ENCODE assay signal across 1 cellular context in genomic region chr6:159212881-159213280, GRCh38.
TF ChIP-seq lines count a peak whose summit lies in the region.

No MANE protein-coding gene starts in this region.

TF ChIP-seq in IMR-90, 13 proteins besides CTCF, POLR2A, EP300 and RAD21:
- TF ChIP-seq MAZ (IDR thresholded peaks at IDR 0.05; ENCODE audit: borderline replicate concordance, low read depth, low read length) (no peak), MAFK (IDR thresholded peaks at IDR 0.05; ENCODE audit: low read depth, low read length) (no peak), BHLHE40 (IDR thresholded peaks at IDR 0.05; ENCODE audit: low read depth, low read length) (no peak), ELK1 (IDR thresholded peaks at IDR 0.05; ENCODE audit: borderline replicate concordance, low read depth, low read length) (no peak), SMC3 (IDR thresholded peaks at IDR 0.05; ENCODE audit: low read depth, low read length) (no peak), MXI1 (IDR thresholded peaks at IDR 0.05; ENCODE audit: borderline replicate concordance, low read depth, low read length) (no peak), CHD1 (IDR thresholded peaks at IDR 0.05; ENCODE audit: low read depth, low read length) (no peak), RCOR1 (IDR thresholded peaks at IDR 0.05; ENCODE audit: insufficient replicate concordance, low read length) (no peak), CEBPB (IDR thresholded peaks at IDR 0.05; ENCODE audit: low read depth, low read length) (no peak), NFE2L2 (IDR thresholded peaks at IDR 0.05; ENCODE audit: low read depth, low read length) (no peak), FOS (IDR thresholded peaks at IDR 0.05; ENCODE audit: low read depth, low read length) (no peak), RFX5 (IDR thresholded peaks at IDR 0.05; ENCODE audit: low read depth, low read length) (no peak), USF2 (IDR thresholded peaks at IDR 0.05; ENCODE audit: low read depth, low read length) (no peak)
